1 cellular context compared by ENCODE assay signal in genomic region chr7:2084781-2085505, GRCh38.
TF ChIP-seq lines count a peak whose summit lies in the region.

No MANE protein-coding gene starts in this region.

TF ChIP-seq in H1, 55 proteins besides CTCF, POLR2A, EP300 and RAD21:
- no peak for TF ChIP-seq SAP30 (IDR thresholded peaks at IDR 0.05; ENCODE audit: insufficient read depth, insufficient replicate concordance, low read length)
- no peak for TF ChIP-seq RNF2 (IDR thresholded peaks at IDR 0.05; ENCODE audit: borderline replicate concordance, low read depth, low read length, missing control alignments, poor library complexity, severe bottlenecking)
- TF ChIP-seq ASH2L (IDR thresholded peaks at IDR 0.05; ENCODE audit: low read length) = no peak
- no peak for TF ChIP-seq CBX5 (IDR thresholded peaks at IDR 0.05; ENCODE audit: low read depth, low read length)
- no peak for TF ChIP-seq EGR1 (IDR thresholded peaks at IDR 0.05; ENCODE audit: borderline replicate concordance, low read depth, low read length)
- TF ChIP-seq JUND (IDR thresholded peaks at IDR 0.05; ENCODE audit: low read length) = no peak
- no peak for TF ChIP-seq GABPA (IDR thresholded peaks at IDR 0.05; ENCODE audit: borderline replicate concordance, insufficient read depth, low read length)
- TF ChIP-seq SIN3A (conservative IDR thresholded peaks at IDR 0.05 in 1 of 2, IDR thresholded peaks at IDR 0.05 in 1 of 2; ENCODE audit: low read depth in 1 of 2, low read length in 2 of 2) = no peak
- TF ChIP-seq ZNF274 (IDR thresholded peaks at IDR 0.05; ENCODE audit: borderline replicate concordance, extremely low read depth, low read length) = no peak
- no peak for TF ChIP-seq GTF2F1 (IDR thresholded peaks at IDR 0.05; ENCODE audit: borderline replicate concordance, low read depth, low read length)
- TF ChIP-seq SIRT6 (IDR thresholded peaks at IDR 0.05; ENCODE audit: low read length) = no peak
- no peak for TF ChIP-seq KDM1A (IDR thresholded peaks at IDR 0.05; ENCODE audit: borderline replicate concordance, low read length)
- no peak for TF ChIP-seq FOSL1 (IDR thresholded peaks at IDR 0.05; ENCODE audit: insufficient read depth, low read depth, low read length)
- TF ChIP-seq POU5F1 (IDR thresholded peaks at IDR 0.05; ENCODE audit: low read depth, low read length) = no peak
- TF ChIP-seq KDM5A (IDR thresholded peaks at IDR 0.05; ENCODE audit: low read length) = no peak
- TF ChIP-seq TBP (IDR thresholded peaks at IDR 0.05; ENCODE audit: low read depth, low read length) = no peak
